19 cellular contexts compared by ENCODE assay signal in genomic region chr5:112012112-112012511, GRCh38.
DNase-seq lines count a peak whose midpoint lies in the region; ATAC-seq and TF ChIP-seq lines count a peak whose summit lies in the region.
"Had no signal": no experiment of that assay in that cellular context is flagged by ENCODE, and none has a peak within 500 bp of the region (broad histone marks: within the 10 kb centered on the region; RNA-seq: fewer than 3 reads in every experiment).

No MANE protein-coding gene starts in this region.

- no peaks in the 10 kb centered on the region for H3K36me3 Mint-ChIP-seq in activated naive CD8-positive, alpha-beta T cell treated with anti-CD3 and anti-CD28 coated beads for 36 hours

- H3K79me2 ChIP-seq in osteoblast (ENCODE audit: insufficient read depth, low read length), result no peaks in the 10 kb centered on the region
- H3K79me2 ChIP-seq: parathyroid adenoma had no signal

- H3K4me2 ChIP-seq in osteoblast (ENCODE audit: insufficient read depth, low read length), result no peak overlapping the region

- H3K9me3 ChIP-seq in osteoblast (ENCODE audit: low read depth, low read length) (no peaks in the 10 kb centered on the region), BE2C (no peaks in the 10 kb centered on the region)
- H3K9me3 ChIP-seq: left lung, upper lobe of left lung had no signal

- H3K27me3 Mint-ChIP-seq in activated naive CD8-positive, alpha-beta T cell treated with anti-CD3 and anti-CD28 coated beads for 36 hours, result peaks cover 8% of the 10 kb centered on the region

- peaks cover under 1% of the 10 kb centered on the region for H3K4me1 Mint-ChIP-seq in activated naive CD8-positive, alpha-beta T cell treated with anti-CD3 and anti-CD28 coated beads for 36 hours

- H3K27ac ChIP-seq in osteoblast (ENCODE audit: low read depth, low read length), result no peak overlapping the region
- H3K27ac ChIP-seq: left lung, parathyroid adenoma, upper lobe of left lung had no signal

- no peak overlapping the region for H3K4me3 ChIP-seq in osteoblast (ENCODE audit: insufficient read depth, low read length)
- H3K4me3 ChIP-seq in BE2C (ENCODE audit: low read depth, low read length), result no peak overlapping the region
- H3K4me3 ChIP-seq: left lung, upper lobe of left lung had no signal

- H3K27ac Mint-ChIP-seq in activated naive CD8-positive, alpha-beta T cell treated with anti-CD3 and anti-CD28 coated beads for 36 hours, result no peak overlapping the region

- H2AFZ ChIP-seq in osteoblast (ENCODE audit: low read length), result peak overlapping the region; percentile 52
- H2AFZ ChIP-seq: parathyroid adenoma had no signal

- H3K9me3 Mint-ChIP-seq in activated naive CD8-positive, alpha-beta T cell treated with anti-CD3 and anti-CD28 coated beads for 36 hours, result no peaks in the 10 kb centered on the region

- H3K27me3 ChIP-seq in osteoblast (ENCODE audit: insufficient read depth, low read length), result no peaks in the 10 kb centered on the region
- H3K27me3 ChIP-seq in BE2C, result no peaks in the 10 kb centered on the region
- H3K27me3 ChIP-seq: left lung, upper lobe of left lung had no signal

- no peaks in the 10 kb centered on the region for H3K36me3 ChIP-seq in osteoblast (ENCODE audit: insufficient read depth, low read length)
- no peaks in the 10 kb centered on the region for H3K36me3 ChIP-seq in BE2C
- H3K36me3 ChIP-seq: left lung, upper lobe of left lung had no signal

- H3K4me1 ChIP-seq in osteoblast (ENCODE audit: insufficient read depth, low read length) (peaks cover 17% of the 10 kb centered on the region), BE2C (peaks cover 9% of the 10 kb centered on the region)
- H3K4me1 ChIP-seq: left lung, parathyroid adenoma had no signal

- TF ChIP-seq CTCF in osteoblast (IDR thresholded peaks at IDR 0.05; ENCODE audit: extremely low read depth, low read depth, low read length) (no peak), BE2C (IDR thresholded peaks at IDR 0.05; ENCODE audit: low read depth, low read length) (no peak)

- DNase-seq in H4 (ENCODE audit: low spot score) (peak; percentile 87), RPMI7951 (ENCODE audit: low read depth) (peak; percentile 45), fibroblast of gingiva (ENCODE audit: low read depth) (peak; percentile 65), osteoblast (ENCODE audit: insufficient read length, low spot score, missing footprints) (no peak), BE2C (no peak)
- DNase-seq in activated naive CD8-positive, alpha-beta T cell treated with anti-CD3 and anti-CD28 coated beads for 36 hours, result no peak
- DNase-seq in activated CD4-positive, alpha-beta T cell treated with anti-CD3 and anti-CD28 coated beads for 1 hour, result no peak
- DNase-seq: activated CD4-positive, CD25-positive, alpha-beta regulatory T cell treated with anti-CD3 and anti-CD28 coated beads, Interleukin-2, amount 50 U/mL, for 72 hours; activated CD8-positive, alpha-beta memory T cell treated with anti-CD3 and anti-CD28 coated beads, Interleukin-2, amount 50 U/mL, for 4 hours; activated naive CD4-positive, alpha-beta T cell; C1 segment of cervical spinal cord; left lung; NCI-H1436; NCI-H2227 treated with DMSO at 0.1 percent for 48 hours; SHP77; stimulated activated naive CD4-positive, alpha-beta T cell treated with Interleukin-2 at 50 U/mL for 16 hours; upper lobe of left lung had no signal

- H4K20me1 ChIP-seq in osteoblast (ENCODE audit: insufficient read depth, low read length), result no peaks in the 10 kb centered on the region

- H3K4me3 Mint-ChIP-seq in activated naive CD8-positive, alpha-beta T cell treated with anti-CD3 and anti-CD28 coated beads for 36 hours, result no peak overlapping the region

- no peak for ATAC-seq in HG03342 (IDR thresholded peaks at IDR 0.05; ENCODE audit: unreplicated experiment)
- ATAC-seq: left lung had no signal

Comparison
In these comparisons a context has a peak if more than half of its experiments do, and no peak if none do; other contexts are left out.
1. DNase-seq: peak in H4 (single experiment), RPMI7951 (single experiment) and fibroblast of gingiva (single experiment); none in osteoblast (single experiment), activated naive CD8-positive, alpha-beta T cell treated with anti-CD3 and anti-CD28 coated beads for 36 hours (single experiment), BE2C (single experiment) and activated CD4-positive, alpha-beta T cell treated with anti-CD3 and anti-CD28 coated beads for 1 hour (single experiment).